In genomic region chr9:86434039-86434726, GRCh38 we compare ENCODE assay signal across 2 cellular contexts.
TF ChIP-seq lines count a peak whose summit lies in the region.

No MANE protein-coding gene starts in this region.

TF ChIP-seq in IMR-90, 13 proteins besides CTCF, POLR2A, EP300 and RAD21 (continued from another document):
- TF ChIP-seq RCOR1 (IDR thresholded peaks at IDR 0.05; ENCODE audit: insufficient replicate concordance, low read length) (no peak), USF2 (IDR thresholded peaks at IDR 0.05; ENCODE audit: low read depth, low read length) (no peak), NFE2L2 (IDR thresholded peaks at IDR 0.05; ENCODE audit: low read depth, low read length) (no peak), SMC3 (IDR thresholded peaks at IDR 0.05; ENCODE audit: low read depth, low read length) (peak; percentile 71), MAFK (IDR thresholded peaks at IDR 0.05; ENCODE audit: low read depth, low read length) (0 out of 2 replicates have a peak, but pooled peaks have one; percentile 6), CEBPB (IDR thresholded peaks at IDR 0.05; ENCODE audit: low read depth, low read length) (peak; percentile 96), BHLHE40 (IDR thresholded peaks at IDR 0.05; ENCODE audit: low read depth, low read length) (peak; percentile 72), RFX5 (IDR thresholded peaks at IDR 0.05; ENCODE audit: low read depth, low read length) (no peak), MXI1 (IDR thresholded peaks at IDR 0.05; ENCODE audit: borderline replicate concordance, low read depth, low read length) (no peak), MAZ (IDR thresholded peaks at IDR 0.05; ENCODE audit: borderline replicate concordance, low read depth, low read length) (no peak), CHD1 (IDR thresholded peaks at IDR 0.05; ENCODE audit: low read depth, low read length) (no peak)
- TF ChIP-seq, protein P1, sequence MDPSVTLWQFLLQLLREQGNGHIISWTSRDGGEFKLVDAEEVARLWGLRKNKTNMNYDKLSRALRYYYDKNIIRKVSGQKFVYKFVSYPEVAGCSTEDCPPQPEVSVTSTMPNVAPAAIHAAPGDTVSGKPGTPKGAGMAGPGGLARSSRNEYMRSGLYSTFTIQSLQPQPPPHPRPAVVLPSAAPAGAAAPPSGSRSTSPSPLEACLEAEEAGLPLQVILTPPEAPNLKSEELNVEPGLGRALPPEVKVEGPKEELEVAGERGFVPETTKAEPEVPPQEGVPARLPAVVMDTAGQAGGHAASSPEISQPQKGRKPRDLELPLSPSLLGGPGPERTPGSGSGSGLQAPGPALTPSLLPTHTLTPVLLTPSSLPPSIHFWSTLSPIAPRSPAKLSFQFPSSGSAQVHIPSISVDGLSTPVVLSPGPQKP (IDR thresholded peaks at IDR 0.05; ENCODE audit: borderline replicate concordance, low read depth, low read length) = no peak

TF ChIP-seq in neural cell, 6 proteins besides CTCF, POLR2A, EP300 and RAD21 (continued from another document):
- no peak for TF ChIP-seq TAF1 (IDR thresholded peaks at IDR 0.05; ENCODE audit: low read depth)
